ENCODE assay signal across 7 cellular contexts in genomic region chr7:66755059-66755458, GRCh38. TPM values are rescaled to one million over a fixed set of nuclear protein-coding genes. Genes with fewer than 3 reads are reported as not detected.
DNase-seq lines count a peak whose midpoint lies in the region; ATAC-seq, FAIRE-seq and TF ChIP-seq lines count a peak whose summit lies in the region.
"Not testable (repeated sequence)": the region's sequence is repeated elsewhere in the genome, so short reads cannot be mapped to it uniquely, and the experiment has no call there.

No MANE protein-coding gene starts in this region.

- not testable (repeated sequence) for H3K4me3 Mint-ChIP-seq in WTC11; activated CD8-positive, alpha-beta T cell treated with anti-CD3 and anti-CD28 coated beads for 36 hours; MCF 10A (ENCODE audit: unreplicated experiment)

- not testable (repeated sequence) for H3K27me3 Mint-ChIP-seq in WTC11 (ENCODE audit: low read depth); activated CD8-positive, alpha-beta T cell treated with anti-CD3 and anti-CD28 coated beads for 36 hours; MCF 10A (ENCODE audit: insufficient read depth, unreplicated experiment)

- in situ Hi-C loops in HepG2 (cut with HindIII; ENCODE audit: extremely low pct_ligation_motif_present, low pct_unique_long_range_greater_than_20kb), result not testable (repeated sequence)

- not testable (repeated sequence) for H4K91ac ChIP-seq in trophoblast cell (ENCODE audit: low read depth, low read length)

- intact Hi-C loops in activated CD8-positive, alpha-beta T cell treated with anti-CD3 and anti-CD28 coated beads for 36 hours (cut with micrococcal nuclease); MCF 10A (cut with micrococcal nuclease); HepG2 (cut with micrococcal nuclease; ENCODE audit: unreplicated experiment): not testable (repeated sequence)

- H3K4ac ChIP-seq in trophoblast cell (ENCODE audit: low read depth, low read length), result peak overlapping the region; percentile 15

- not testable (repeated sequence) for H4K20me1 ChIP-seq in HepG2 (ENCODE audit: insufficient read depth, low read length)

- not testable (repeated sequence) for ATAC-seq in WTC11; activated CD8-positive, alpha-beta T cell treated with anti-CD3 and anti-CD28 coated beads for 36 hours; HepG2

- BruUV-seq in MCF 10A (replicated peaks; lab: Mats Ljungman, UMichigan); HepG2 (replicated peaks; lab: Mats Ljungman, UMichigan): not testable (repeated sequence)

- H2AFZ ChIP-seq in HepG2 (ENCODE audit: low read length); trophoblast cell (ENCODE audit: insufficient read depth, low read length, poor library complexity): not testable (repeated sequence)

- H3K18ac ChIP-seq in trophoblast cell (ENCODE audit: low read length), result not testable (repeated sequence)

- H3K4me1 Mint-ChIP-seq in WTC11; MCF 10A (ENCODE audit: insufficient read depth, unreplicated experiment): not testable (repeated sequence)
- H3K4me1 Mint-ChIP-seq in activated CD8-positive, alpha-beta T cell treated with anti-CD3 and anti-CD28 coated beads for 36 hours (ENCODE audit: low read depth), result peaks cover 43% of the 10 kb centered on the region

- CTCF ChIA-PET in HEK293 (lab: Yijun Ruan, JAX), result interaction anchor here (0.6 kb wide), 1 partner anchor 12 kb away, joined by 6 read pairs; no protein-coding TSS in a partner anchor
- CTCF ChIA-PET in WTC11 (lab: Charles Lee), result interaction anchor here (2.2 kb wide), 1 partner anchor 197 kb away, joined by 7 read pairs; no protein-coding TSS in a partner anchor
- CTCF ChIA-PET in activated CD8-positive, alpha-beta T cell treated with anti-CD3 and anti-CD28 coated beads for 36 hours (lab: Charles Lee), result interaction anchor here (1.6 kb wide), 1 partner anchor 197 kb away, joined by 3 read pairs; no protein-coding TSS in a partner anchor
- CTCF ChIA-PET in MCF 10A (lab: Yijun Ruan, JAX), result interaction anchor here (0.7 to 1.9 kb wide), 3 partner anchors 11 to 90 kb away, joined by 3 to 7 read pairs (median 3); no protein-coding TSS in a partner anchor
- CTCF ChIA-PET in HepG2 (lab: Yijun Ruan, JAX; ENCODE audit: low intra/inter-chr PET ratio, low total read pairs), result not testable (repeated sequence)

- H4K8ac ChIP-seq in trophoblast cell (ENCODE audit: low read depth, low read length), result not testable (repeated sequence)

- H3K79me2 ChIP-seq in HepG2 (ENCODE audit: insufficient read depth, low read length), result peaks cover 90% of the 10 kb centered on the region
- not testable (repeated sequence) for H3K79me2 ChIP-seq in trophoblast cell (ENCODE audit: control insufficient read depth, insufficient read depth, low read length, poor library complexity)

- not testable (repeated sequence) for H3K4me3 ChIP-seq in HEK293 (ENCODE audit: low read depth, low read length); HepG2 (replicated peaks in 1 of 3; ENCODE audit: insufficient read depth in 1 of 3, low read depth in 2 of 3, low read length in 3 of 3); neutrophil (ENCODE audit: low read depth in 1 of 2, low read length in 1 of 2); trophoblast cell (ENCODE audit: low read depth, low read length)

- H3K4me2 ChIP-seq in HepG2 (ENCODE audit: low read depth, low read length); trophoblast cell (ENCODE audit: low read length): not testable (repeated sequence)

- H3K9me3 Mint-ChIP-seq in WTC11; activated CD8-positive, alpha-beta T cell treated with anti-CD3 and anti-CD28 coated beads for 36 hours; MCF 10A (ENCODE audit: unreplicated experiment): not testable (repeated sequence)

- H2BK5ac ChIP-seq in trophoblast cell (ENCODE audit: low read depth, low read length, poor library complexity), result not testable (repeated sequence)

- H2BK12ac ChIP-seq in trophoblast cell (ENCODE audit: low read length), result not testable (repeated sequence)

- not testable (repeated sequence) for TF ChIP-seq POLR2A in HepG2 (IDR thresholded peaks at IDR 0.05; ENCODE audit: insufficient read depth in 1 of 2, low read depth in 2 of 2, low read length in 2 of 2)

- POLR2A ChIA-PET in HEK293 (lab: Yijun Ruan, JAX) (interaction anchor here (1.5 kb wide), 1 partner anchor 15 kb away, joined by 5 read pairs; the partner anchor contains the start of gene RABGEF1), MCF 10A (lab: Yijun Ruan, JAX) (interaction anchor here (1.3 kb wide), 1 partner anchor 10 kb away, joined by 3 read pairs; no protein-coding TSS in a partner anchor), HepG2 (lab: Yijun Ruan, JAX) (interaction anchor here (1.9 kb wide), 1 partner anchor 15 kb away, joined by 9 read pairs; the partner anchor contains the start of gene RABGEF1)
- POLR2A ChIA-PET in WTC11 (lab: Charles Lee), result not testable (repeated sequence)
- POLR2A ChIA-PET in activated CD8-positive, alpha-beta T cell treated with anti-CD3 and anti-CD28 coated beads for 36 hours (lab: Charles Lee), result interaction anchor here (0.6 kb wide), 1 partner anchor 9 kb away, joined by 3 read pairs; no protein-coding TSS in a partner anchor

- not testable (repeated sequence) for H3K14ac ChIP-seq in trophoblast cell (ENCODE audit: low read length)

- H3K4me1 ChIP-seq in HEK293 (ENCODE audit: control insufficient read depth, insufficient read depth, low read length); trophoblast cell (ENCODE audit: control insufficient read depth in 1 of 2, insufficient read depth in 2 of 2, low read length in 2 of 2): not testable (repeated sequence)
- H3K4me1 ChIP-seq in HepG2 (ENCODE audit: insufficient read depth, low read length), result peaks cover 51% of the 10 kb centered on the region
- H3K4me1 ChIP-seq in neutrophil (ENCODE audit: control insufficient read depth in 1 of 2, insufficient read depth in 1 of 2, low read depth in 1 of 2, low read length in 1 of 2), result peaks cover 70% of the 10 kb centered on the region in 2 experiments

- not testable (repeated sequence) for H3K27ac Mint-ChIP-seq in WTC11
- peak overlapping the region; percentile 49 for H3K27ac Mint-ChIP-seq in activated CD8-positive, alpha-beta T cell treated with anti-CD3 and anti-CD28 coated beads for 36 hours
- H3K27ac Mint-ChIP-seq in MCF 10A (ENCODE audit: low read depth, unreplicated experiment), result peak overlapping the region; percentile 46

- H3K36me3 ChIP-seq in HEK293 (ENCODE audit: control insufficient read depth in 2 of 2, insufficient read depth in 1 of 2, low read length in 2 of 2); HepG2 (replicated peaks in 1 of 2; ENCODE audit: control insufficient read depth in 1 of 2, insufficient read depth in 2 of 2, low read length in 2 of 2); neutrophil; trophoblast cell (ENCODE audit: control insufficient read depth in 1 of 2, insufficient read depth in 2 of 2, low read length in 2 of 2): not testable (repeated sequence)

- not testable (repeated sequence) for FAIRE-seq in HepG2 (lab: Jason Lieb, UNC)

- H3K27ac ChIP-seq in HEK293 (ENCODE audit: extremely low read depth, low read depth, low read length); HepG2 (ENCODE audit: extremely low read length, insufficient read depth, low read length); trophoblast cell (ENCODE audit: low read depth, low read length): not testable (repeated sequence)
- H3K27ac ChIP-seq in neutrophil, result peak overlapping the region; percentile 56

- not testable (repeated sequence) for H3K27me3 ChIP-seq in HepG2 (ENCODE audit: control insufficient read depth in 1 of 2, insufficient read depth in 2 of 2, low read length in 2 of 2); neutrophil; trophoblast cell (ENCODE audit: insufficient read depth, low read length)

- H3K23ac ChIP-seq in trophoblast cell (ENCODE audit: low read length), result not testable (repeated sequence)

- not testable (repeated sequence) for H4K12ac ChIP-seq in trophoblast cell (ENCODE audit: low read depth, low read length)

- not testable (repeated sequence) for H2AK5ac ChIP-seq in trophoblast cell (ENCODE audit: low read length)

- 100% methylated on average over 4 of the region's 4 CpGs for WGBS in HepG2 (ENCODE audit: low lambda C conversion rate)
- no CpG with 5 or more reads among the region's 4 CpGs for whole genome bisulfite sequencing in trophoblast cell (ENCODE audit: extremely low coverage, insufficient coverage, insufficient read length)

- not testable (repeated sequence) for H3K9me3 ChIP-seq in HEK293 (ENCODE audit: control insufficient read depth, insufficient read depth, low read depth, low read length); HepG2 (ENCODE audit: low read length); neutrophil; trophoblast cell (ENCODE audit: insufficient read depth, low read depth, low read length)

- H3K9ac ChIP-seq in HepG2 (ENCODE audit: insufficient read depth, low read depth, low read length); trophoblast cell (ENCODE audit: low read length): not testable (repeated sequence)

- not testable (repeated sequence) for H3K36me3 Mint-ChIP-seq in WTC11; activated CD8-positive, alpha-beta T cell treated with anti-CD3 and anti-CD28 coated beads for 36 hours (ENCODE audit: low read depth)
- peaks cover 32% of the 10 kb centered on the region for H3K36me3 Mint-ChIP-seq in MCF 10A (ENCODE audit: insufficient read depth, unreplicated experiment)

- TF ChIP-seq EP300 in HepG2 (IDR thresholded peaks at IDR 0.05; ENCODE audit: low read depth in 2 of 2, low read length in 2 of 2); HepG2 (CRISPR knock-in tag; IDR thresholded peaks at IDR 0.05; ENCODE audit: borderline replicate concordance): not testable (repeated sequence)

- DNase-seq in WTC11 (ENCODE audit: low spot score); activated CD8-positive, alpha-beta T cell treated with anti-CD3 and anti-CD28 coated beads for 36 hours; MCF 10A (ENCODE audit: unreplicated experiment); HepG2 (ENCODE audit: low spot score); trophoblast cell: not testable (repeated sequence)

- not testable (repeated sequence) for H2BK120ac ChIP-seq in trophoblast cell (ENCODE audit: insufficient read depth, low read length, poor library complexity)

- H3K79me1 ChIP-seq in trophoblast cell (ENCODE audit: low read length), result not testable (repeated sequence)

- TF ChIP-seq CTCF in HEK293 (tag by site-specific recombination; IDR thresholded peaks at IDR 0.05); WTC11 (IDR thresholded peaks at IDR 0.05); activated CD8-positive, alpha-beta T cell treated with anti-CD3 and anti-CD28 coated beads for 36 hours (IDR thresholded peaks at IDR 0.05); MCF 10A (IDR thresholded peaks at IDR 0.05; ENCODE audit: unreplicated experiment); HepG2 (CRISPR knock-in tag; IDR thresholded peaks at IDR 0.05); neutrophil (IDR thresholded peaks at IDR 0.05): not testable (repeated sequence)

- not testable (repeated sequence) for TF ChIP-seq RAD21 in HepG2 (CRISPR knock-in tag; IDR thresholded peaks at IDR 0.05)

RNA-seq across cellular contexts. Expression of gene RABGEF1, which starts 14.5 kb away (rescaled TPM):
- total RNA-seq in WTC11 (2021), result 17.1 to 18.1 TPM (median 17.6 TPM) in 3 replicates
- total RNA-seq in activated CD8-positive, alpha-beta T cell treated with anti-CD3 and anti-CD28 coated beads for 36 hours, result 10 to 100 TPM; 17.5 to 19.2 TPM
- 49.5 and 57.4 TPM in 2 replicates for total RNA-seq in MCF 10A (2022)
- 22.7 and 27.5 TPM in 2 replicates for total RNA-seq in HepG2 (2016; rRNA removed; fragmentation: Illumina TruSeq; extraction: Trizol)
- 19.8 and 21.2 TPM in 2 replicates for total RNA-seq in HepG2 (2016; cell fraction: cytosol; rRNA removed; fragmentation: Illumina TruSeq; extraction: Trizol; ENCODE audit: low read depth)
- 21.5 and 25.3 TPM in 2 replicates for total RNA-seq in HepG2 (2016; cell fraction: insoluble cytoplasmic fraction; rRNA removed; fragmentation: Illumina TruSeq; extraction: Trizol)
- 14.1 and 14.9 TPM in 2 replicates for total RNA-seq in HepG2 (2016; cell fraction: membrane; rRNA removed; fragmentation: Illumina TruSeq; extraction: Trizol)
- 16.2 and 18.3 TPM in 2 replicates for total RNA-seq in HepG2 (2016; cell fraction: nucleus; rRNA removed; fragmentation: Illumina TruSeq; extraction: Trizol)
- 30.3 and 35.3 TPM in 2 replicates for polyA plus RNA-seq in HepG2 (2011; rRNA removed)
- 18.9 and 20.5 TPM in 2 replicates for polyA plus RNA-seq in HepG2 (2011; cell fraction: cytosol; rRNA removed)
- polyA plus RNA-seq in HepG2 (2011; cell fraction: nucleus; rRNA removed), result 24.9 and 25.4 TPM in 2 replicates
- 19.6 and 25.6 TPM in 2 replicates for polyA plus RNA-seq in HepG2 (2012)
- polyA plus RNA-seq in HepG2 (2016; cell fraction: cytosol; fragmentation: Illumina TruSeq; extraction: Trizol; ENCODE audit: low read depth), result 1.3 and 2.0 TPM in 2 replicates
- 22.9 and 25.3 TPM in 2 replicates for polyA plus RNA-seq in HepG2 (2016; cell fraction: insoluble cytoplasmic fraction; fragmentation: Illumina TruSeq; extraction: Trizol; ENCODE audit: low read depth)
- 3.9 and 4.5 TPM in 2 replicates for polyA plus RNA-seq in HepG2 (2016; cell fraction: membrane; fragmentation: Illumina TruSeq; extraction: Trizol; ENCODE audit: low read depth)
- 26.8 and 27.2 TPM in 2 replicates for polyA plus RNA-seq in HepG2 (2016; cell fraction: nucleus; fragmentation: Illumina TruSeq; extraction: Trizol; ENCODE audit: insufficient read depth, low read depth)
- polyA minus RNA-seq in HepG2 (2011; rRNA and poly(A)+ RNA removed; ENCODE audit: low replicate concordance), result 43.3 and 66.9 TPM in 2 replicates
- 15.5 and 21.7 TPM in 2 replicates for polyA minus RNA-seq in HepG2 (2011; cell fraction: cytosol; rRNA and poly(A)+ RNA removed)
- polyA minus RNA-seq in HepG2 (2011; cell fraction: nucleus; rRNA and poly(A)+ RNA removed), result 19.7 and 26.4 TPM in 2 replicates
- 20.3 and 20.9 TPM in 2 replicates for polyA plus RNA-seq in trophoblast cell (2013)
